In the genomic region with DNA sequence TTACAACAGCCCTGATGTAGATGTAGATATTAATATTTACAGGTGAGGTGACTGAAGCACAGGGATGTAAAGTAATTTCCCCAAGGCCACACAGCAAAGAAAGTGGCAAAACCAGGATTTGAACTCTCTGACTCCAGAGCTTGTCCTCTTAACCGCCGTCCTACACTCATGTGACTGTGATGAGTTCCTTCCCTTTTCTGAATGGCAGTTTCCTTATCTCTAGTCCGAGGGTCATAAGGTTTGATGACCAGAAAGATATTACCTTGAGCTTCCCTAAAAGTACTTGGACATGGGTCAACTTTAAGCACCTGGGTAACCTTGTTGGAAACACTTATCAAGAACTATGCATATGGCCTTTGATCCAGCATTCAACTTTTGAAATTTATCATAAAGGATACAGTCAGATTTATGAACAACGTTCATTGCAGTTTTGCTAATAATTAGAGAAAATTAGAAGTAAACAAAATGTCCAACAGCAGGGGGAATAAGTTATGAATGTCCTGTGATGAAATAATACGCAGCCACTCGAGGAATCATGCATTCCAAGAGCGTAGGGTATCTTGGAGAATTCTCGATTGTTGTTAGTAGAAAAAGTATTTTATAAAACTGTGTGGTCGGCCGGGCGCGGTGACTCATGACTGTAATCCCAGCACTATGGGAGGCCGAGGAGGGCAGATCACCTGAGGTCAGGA, we compare ENCODE assay signal across 20 cellular contexts. TPM values are rescaled to one million over a fixed set of nuclear protein-coding genes. Genes with fewer than 3 reads are reported as not detected.
"Had no signal": no experiment of that assay in that cellular context is flagged by ENCODE, and none has a peak within 500 bp of the region (broad histone marks: within the 10 kb centered on the region; RNA-seq: fewer than 3 reads in every experiment).

No MANE protein-coding gene starts in this region.

- H3K9me3 ChIP-seq: adrenal gland, body of pancreas, gastroesophageal sphincter, neutrophil, right atrium auricular region, transverse colon had no signal

- H3K27me3 ChIP-seq: adrenal gland, body of pancreas, gastroesophageal sphincter, neutrophil, right atrium auricular region, transverse colon had no signal

- H3K4me3 ChIP-seq: adrenal gland, body of pancreas, gastroesophageal sphincter, right atrium auricular region, skin epidermis, transverse colon had no signal

- H3K27me3 Mint-ChIP-seq: activated CD4-positive, alpha-beta memory T cell treated with anti-CD3 and anti-CD28 coated beads for 36 hours; activated CD4-positive, alpha-beta T cell treated with anti-CD3 and anti-CD28 coated beads for 36 hours; activated naive CD4-positive, alpha-beta T cell treated with anti-CD3 and anti-CD28 coated beads, Interleukin-2, amount 50 U/mL, for 24 hours; naive B cell had no signal

- H3K4me1 ChIP-seq: adrenal gland, body of pancreas, gastroesophageal sphincter, right atrium auricular region had no signal

- H3K36me3 ChIP-seq: adrenal gland, gastroesophageal sphincter, neutrophil, right atrium auricular region, transverse colon had no signal

- H3K27ac Mint-ChIP-seq: activated CD4-positive, alpha-beta memory T cell treated with anti-CD3 and anti-CD28 coated beads for 36 hours; activated CD4-positive, alpha-beta T cell treated with anti-CD3 and anti-CD28 coated beads for 36 hours; activated naive CD4-positive, alpha-beta T cell treated with anti-CD3 and anti-CD28 coated beads, Interleukin-2, amount 50 U/mL, for 24 hours had no signal

- H3K4me1 Mint-ChIP-seq: activated CD4-positive, alpha-beta T cell treated with anti-CD3 and anti-CD28 coated beads for 36 hours; activated naive CD4-positive, alpha-beta T cell treated with anti-CD3 and anti-CD28 coated beads, Interleukin-2, amount 50 U/mL, for 24 hours had no signal

- H3K36me3 Mint-ChIP-seq: activated CD4-positive, alpha-beta memory T cell treated with anti-CD3 and anti-CD28 coated beads for 36 hours; activated naive CD4-positive, alpha-beta T cell treated with anti-CD3 and anti-CD28 coated beads, Interleukin-2, amount 50 U/mL, for 24 hours; naive B cell had no signal

- H3K4me3 Mint-ChIP-seq: activated CD4-positive, alpha-beta memory T cell treated with anti-CD3 and anti-CD28 coated beads for 36 hours; activated CD4-positive, alpha-beta T cell treated with anti-CD3 and anti-CD28 coated beads for 36 hours; activated naive CD4-positive, alpha-beta T cell treated with anti-CD3 and anti-CD28 coated beads, Interleukin-2, amount 50 U/mL, for 24 hours; activated T-cell treated with anti-CD3 and anti-CD28 coated beads, Interleukin-2, amount 50 U/mL, for 4 hours had no signal

- DNase-seq: activated CD4-positive, alpha-beta memory T cell treated with anti-CD3 and anti-CD28 coated beads for 36 hours; activated CD4-positive, alpha-beta T cell treated with anti-CD3 and anti-CD28 coated beads for 36 hours; activated effector memory CD4-positive, alpha-beta T cell treated with Interleukin-2 at 50 U/mL for 16 hours; activated T-cell treated with anti-CD3 and anti-CD28 coated beads, Interleukin-2, amount 50 U/mL, for 4 hours; adrenal gland; body of pancreas; caudate nucleus; left cardiac atrium; naive B cell; stimulated activated CD4-positive, alpha-beta T cell treated with anti-CD3 and anti-CD28 coated beads, Interleukin-4, amount 100 ng/mL, for 4 hours; stimulated activated CD8-positive, alpha-beta memory T cell treated with anti-CD3 and anti-CD28 coated beads, Interleukin-4, amount 100 ng/mL, for 48 hours; stimulated activated naive CD4-positive, alpha-beta T cell treated with Interleukin-2 at 50 U/mL for 16 hours; T-helper 9 cell; transverse colon had no signal

- H3K27ac ChIP-seq: adrenal gland, body of pancreas, gastroesophageal sphincter, neutrophil, right atrium auricular region, skin epidermis had no signal

- ATAC-seq: activated CD4-positive, alpha-beta T cell treated with anti-CD3 and anti-CD28 coated beads for 36 hours; activated T-cell treated with anti-CD3 and anti-CD28 coated beads, Interleukin-2, amount 50 U/mL, for 4 hours; body of pancreas; gastroesophageal sphincter had no signal

- H3K9me3 Mint-ChIP-seq: activated CD4-positive, alpha-beta memory T cell treated with anti-CD3 and anti-CD28 coated beads for 36 hours; activated naive CD4-positive, alpha-beta T cell treated with anti-CD3 and anti-CD28 coated beads, Interleukin-2, amount 50 U/mL, for 24 hours; activated T-cell treated with anti-CD3 and anti-CD28 coated beads, Interleukin-2, amount 50 U/mL, for 4 hours; naive B cell had no signal

RNA-seq across cellular contexts. Expression of gene TLDC2, which starts 2.3 kb away (rescaled TPM):
- total RNA-seq: activated CD4-positive, alpha-beta memory T cell treated with anti-CD3 and anti-CD28 coated beads for 36 hours; activated CD4-positive, alpha-beta T cell treated with anti-CD3 and anti-CD28 coated beads for 36 hours; activated T-cell treated with anti-CD3 and anti-CD28 coated beads, Interleukin-2, amount 50 U/mL, for 4 hours; body of pancreas; lung microvascular endothelial cell had no signal
